Comparison of ENCODE assay signal across 26 cellular contexts in the genomic region with DNA sequence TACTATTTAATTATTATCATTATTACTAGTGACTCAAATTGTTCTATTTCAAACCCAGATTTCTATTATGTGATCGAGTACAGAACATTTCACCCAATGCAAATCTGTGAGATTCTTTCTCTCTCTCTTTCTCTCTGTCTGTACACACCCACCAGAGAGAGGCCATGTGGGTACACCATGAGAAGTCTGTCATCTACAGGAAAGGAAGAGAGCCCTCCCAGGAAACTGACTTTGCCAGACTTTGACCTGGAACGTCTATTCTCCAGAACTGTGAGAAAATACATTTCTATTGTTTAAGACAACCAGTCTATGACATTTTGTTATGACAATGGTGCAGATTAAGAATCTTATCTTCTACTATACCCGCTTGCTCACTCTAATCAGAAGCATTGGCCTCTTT.
"Had no signal": no experiment of that assay in that cellular context is flagged by ENCODE, and none has a peak within 500 bp of the region (broad histone marks: within the 10 kb centered on the region; RNA-seq: fewer than 3 reads in every experiment).

No MANE protein-coding gene starts in this region.

- H3K4me1 ChIP-seq: stomach, suprapubic skin, thyroid gland, tibial artery, tibial nerve, transverse colon, upper lobe of left lung, upper lobe of right lung, uterus, vagina had no signal

- H3K9me3 ChIP-seq: stomach, suprapubic skin, thoracic aorta, thyroid gland, tibial artery, tibial nerve, transverse colon, upper lobe of left lung, upper lobe of right lung, uterus, vagina had no signal

- H3K27me3 ChIP-seq: stomach, suprapubic skin, thyroid gland, tibial artery, tibial nerve, transverse colon, upper lobe of left lung, upper lobe of right lung, uterus, vagina had no signal

- H3K27ac ChIP-seq: stomach, suprapubic skin, thoracic aorta, thyroid gland, tibial artery, tibial nerve, transverse colon, upper lobe of left lung, upper lobe of right lung, uterus, vagina had no signal

- H3K36me3 ChIP-seq: stomach, suprapubic skin, thoracic aorta, thyroid gland, tibial artery, tibial nerve, transverse colon, upper lobe of left lung, upper lobe of right lung, uterus, vagina had no signal

- FAIRE-seq: urothelium cell line had no signal

- DNase-seq: stimulated activated CD4-positive, alpha-beta T cell treated with anti-CD3 and anti-CD28 coated beads, Interleukin-2, amount 100 ng/mL, for 48 hours; stimulated activated CD4-positive, alpha-beta T cell treated with anti-CD3 and anti-CD28 coated beads, Interleukin-4, amount 100 ng/mL, for 1 hour; stimulated activated CD4-positive, alpha-beta T cell treated with anti-CD3 and anti-CD28 coated beads, Interleukin-4, amount 100 ng/mL, for 24 hours; stimulated activated CD4-positive, alpha-beta T cell treated with anti-CD3 and anti-CD28 coated beads, Interleukin-4, amount 100 ng/mL, for 4 hours; stimulated activated CD8-positive, alpha-beta memory T cell treated with anti-CD3 and anti-CD28 coated beads, Interleukin-4, amount 100 ng/mL, for 48 hours; stimulated activated naive B cell treated with anti-CD40 and anti-IgM and Interleukin-4, amounts not matched to agents 10 μg/mL and 1 μg/mL and 100 μg/mL, for 72 hours; stimulated activated naive CD4-positive, alpha-beta T cell; stimulated activated naive CD4-positive, alpha-beta T cell treated with Interleukin-2 at 50 U/mL for 16 hours; stimulated activated naive CD8-positive, alpha-beta T cell treated with anti-CD3 and anti-CD28 coated beads, Interleukin-15, amount 100 ng/mL, for 72 hours; stimulated activated naive CD8-positive, alpha-beta T cell treated with anti-CD3 and anti-CD28 coated beads, Interleukin-15, Interleukin-2, amounts not matched to agents 100 U/mL and 50 U/mL, for 24 hours; stomach; substantia nigra; thyroid gland; tibial artery; transverse colon; trophoblast cell; upper lobe of left lung; upper lobe of right lung; uterus had no signal

- H3K4me3 ChIP-seq: stomach, suprapubic skin, thoracic aorta, thyroid gland, tibial artery, tibial nerve, transverse colon, upper lobe of left lung, upper lobe of right lung, uterus, vagina had no signal

- ATAC-seq: stimulated activated effector memory CD8-positive, alpha-beta T cell treated with anti-CD3 and anti-CD28 coated beads, Interleukin-12 subunit alpha, Interleukin-12 subunit beta, amount 100 ng/mL, for 72 hours; stimulated activated memory B cell treated with anti-CD40 and anti-IgM and Interleukin-4, amounts not matched to agents 10 μg/mL and 1 μg/mL and 100 μg/mL, for 72 hours; stimulated activated naive B cell treated with anti-CD40 and anti-IgM and Interleukin-4, amounts not matched to agents 10 μg/mL and 1 μg/mL and 100 μg/mL, for 72 hours; stimulated activated naive CD8-positive, alpha-beta T cell treated with anti-CD3 and anti-CD28 coated beads, Interleukin-15, amount 100 ng/mL, for 72 hours; stimulated activated naive CD8-positive, alpha-beta T cell treated with anti-CD3 and anti-CD28 coated beads, Interleukin-15, Interleukin-2, amounts not matched to agents 100 U/mL and 50 U/mL, for 24 hours; upper lobe of right lung had no signal
